In genomic region chr10:3006093-3006492, GRCh38 we compare ENCODE assay signal across 20 cellular contexts.
"Had no signal": no experiment of that assay in that cellular context is flagged by ENCODE, and none has a peak within 500 bp of the region (broad histone marks: within the 10 kb centered on the region; RNA-seq: fewer than 3 reads in every experiment).

No MANE protein-coding gene starts in this region.

- DNase-seq: Kasumi-1, MM.1S, NCI-H1092 treated with DMSO at 0.1 percent for 48 hours, NCI-H1436 treated with DMSO at 0.1 percent for 48 hours, NCI-H1694, NCI-H187 treated with DMSO at 0.1 percent for 48 hours, NCI-H2029 treated with DMSO at 0.1 percent for 48 hours, NCI-H2227 treated with DMSO at 0.1 percent for 48 hours, NCI-H524, NCI-H526 treated with DMSO at 0.1 percent for 48 hours, NCI-H774, SHP77, SK-N-SH, SW 1271 had no signal

- H3K9me3 Mint-ChIP-seq: IgD-negative memory B cell had no signal

- H3K4me3 ChIP-seq: K562 had no signal

- H3K27ac Mint-ChIP-seq: IgD-negative memory B cell had no signal

- H3K4me2 ChIP-seq: KMS-11, SK-N-SH had no signal

- ATAC-seq: K562 had no signal

- H3K27ac ChIP-seq: HL-60, KMS-11, RWPE1 had no signal

- H3K9me3 ChIP-seq: SK-N-SH had no signal

- H3K9ac ChIP-seq: KMS-11, SK-N-SH had no signal

- H3K9me2 ChIP-seq: SK-N-SH had no signal

- FAIRE-seq: HTR-8/SVneo, K562 had no signal
